13 cellular contexts compared by ENCODE assay signal in the genomic region with DNA sequence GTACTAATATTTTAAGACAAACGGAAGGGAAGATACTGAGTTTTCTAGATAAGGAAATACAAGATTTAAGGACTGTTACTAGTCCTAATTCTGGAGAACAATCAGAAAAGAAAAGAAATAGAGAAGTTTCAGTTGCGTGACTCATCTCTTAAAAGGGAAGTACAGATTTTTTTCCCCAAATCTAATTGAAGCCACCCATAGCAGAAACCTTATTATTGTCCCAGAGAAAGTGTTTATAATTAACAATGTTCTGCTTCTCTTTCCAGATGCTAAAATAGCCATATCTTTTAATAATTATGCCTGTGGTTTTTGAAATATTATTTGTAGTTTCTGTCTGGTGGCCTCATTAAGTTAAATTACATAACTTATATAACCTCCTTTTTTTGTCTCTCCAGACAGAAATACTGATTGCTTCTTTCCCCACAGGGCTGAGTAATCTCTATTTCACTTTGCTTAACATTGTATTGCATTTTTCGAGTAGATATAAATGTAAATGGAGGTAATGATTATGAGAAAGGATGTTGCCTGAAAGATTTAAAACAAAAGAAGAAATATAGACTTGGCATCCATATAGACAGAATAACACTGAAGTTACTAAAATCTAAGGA.
DNase-seq lines count a peak whose midpoint lies in the region; ATAC-seq, FAIRE-seq and TF ChIP-seq lines count a peak whose summit lies in the region.
"Had no signal": no experiment of that assay in that cellular context is flagged by ENCODE, and none has a peak within 500 bp of the region (broad histone marks: within the 10 kb centered on the region; RNA-seq: fewer than 3 reads in every experiment).

No MANE protein-coding gene starts in this region.

- DNase-seq in GM12891 (ENCODE audit: insufficient read length, low spot score) (no peak), SKM-1 treated with dmso at 0.1 percent for 144 hours (lab: John Stamatoyannopoulos, UW; ENCODE audit: unreplicated experiment) (peak; percentile 58), NCI-H345 treated with DMSO at 0.1 percent for 48 hours (lab: John Stamatoyannopoulos, UW; ENCODE audit: unreplicated experiment) (no peak), SHP77 treated with DMSO at 0.1 percent for 48 hours (lab: John Stamatoyannopoulos, UW) (no peak)
- no peak for DNase-seq in activated effector memory CD4-positive, alpha-beta T cell treated with anti-CD3 and anti-CD28 coated beads, Interleukin-2, amount 50 U/mL, for 16 hours
- no peak for DNase-seq in effector CD8-positive, alpha-beta T cell (lab: John Stamatoyannopoulos, UW)
- DNase-seq: mucosa of descending colon, NCI-H345, RPMI8226, T1000 had no signal

- peak; percentile 62 for ATAC-seq in GM21526 (IDR thresholded peaks at IDR 0.05; ENCODE audit: low FRiP score, unreplicated experiment)
- ATAC-seq in HG03342 (IDR thresholded peaks at IDR 0.05; ENCODE audit: unreplicated experiment) = peak; percentile 80
- ATAC-seq: mucosa of descending colon had no signal

- no peak for FAIRE-seq in GM12891 (lab: Jason Lieb, UNC)
- FAIRE-seq: islet of Langerhans had no signal

- TF ChIP-seq POLR2A in GM12891 (IDR thresholded peaks at IDR 0.05; ENCODE audit: low read depth, low read length) = no peak

TF ChIP-seq in GM12891, 5 proteins besides CTCF, POLR2A, EP300 and RAD21:
- TF ChIP-seq POLR2AphosphoS5 (IDR thresholded peaks at IDR 0.05; ENCODE audit: low read depth, low read length) (no peak), SPI1 (IDR thresholded peaks at IDR 0.05; ENCODE audit: low read depth, low read length) (peak; percentile 34; the same call in 1 of the 2 replicates), TAF1 (IDR thresholded peaks at IDR 0.05; ENCODE audit: low read depth, low read length) (no peak)
